1 cellular context compared by ENCODE assay signal in the genomic region with DNA sequence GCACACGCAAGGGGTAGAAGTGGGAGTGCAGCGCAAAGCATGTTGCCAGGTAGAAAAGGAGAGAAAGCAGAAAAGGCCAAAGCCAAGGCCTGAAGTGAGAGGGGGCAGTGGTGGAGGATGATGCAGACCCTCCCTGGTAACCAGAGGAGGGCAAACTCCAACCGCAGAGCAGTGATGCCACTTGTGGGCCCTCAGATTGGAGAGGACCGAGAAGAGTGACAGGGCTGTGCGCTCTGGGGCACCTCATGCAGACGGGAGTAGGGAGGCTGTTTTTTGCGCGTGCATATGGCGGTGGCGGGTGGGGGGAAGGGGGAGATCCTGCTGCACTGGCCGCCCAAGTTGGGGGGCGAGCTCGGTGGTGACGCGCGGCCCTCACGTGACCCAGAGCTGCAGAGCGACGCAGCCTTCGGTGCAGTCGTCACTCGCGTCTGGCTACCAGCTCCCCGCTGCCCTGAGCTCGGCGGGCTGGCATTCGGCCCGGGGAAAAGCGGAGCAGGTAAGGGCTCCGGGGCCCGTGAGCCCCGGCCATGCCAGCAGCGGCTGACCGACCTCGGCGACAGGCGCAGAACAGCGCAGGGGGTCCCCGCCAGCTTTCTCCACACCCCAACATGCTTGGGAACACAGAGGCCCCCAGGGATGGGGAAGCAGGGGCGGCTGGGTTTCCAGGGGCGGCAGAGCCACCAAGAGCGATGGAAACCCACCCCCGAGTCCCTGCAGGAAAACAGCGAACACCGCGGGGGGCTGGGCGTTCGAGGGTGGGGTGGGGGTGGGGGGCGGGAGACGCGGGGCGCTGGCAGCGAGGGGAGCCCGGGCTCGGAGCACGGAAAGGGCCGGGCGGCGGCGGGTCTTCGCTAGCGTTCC.
A peak's percentile ranks its signal among the peaks of the same experiment; 100 is the strongest.
TF ChIP-seq lines count a peak whose summit lies in the region.

A gene (plus strand): TSS at position 421 of the 861 bp plus-strand sequence. CDS start 984 bp downstream, outside the sequence.

TF ChIP-seq in H1, 55 proteins besides CTCF, POLR2A, EP300 and RAD21 (continued from another document):
- TF ChIP-seq YY1 (IDR thresholded peaks at IDR 0.05; ENCODE audit: low read depth, low read length) (no peak), PHF8 (conservative IDR thresholded peaks at IDR 0.05; ENCODE audit: low read depth, low read length) (peak; percentile 77), TAF1 (IDR thresholded peaks at IDR 0.05; ENCODE audit: low read depth, low read length) (peak; percentile 91), SP2 (IDR thresholded peaks at IDR 0.05; ENCODE audit: low read length) (no peak), CTBP2 (IDR thresholded peaks at IDR 0.05; ENCODE audit: borderline replicate concordance, insufficient read depth, insufficient read length, low read length) (no peak), BCL11A (IDR thresholded peaks at IDR 0.05; ENCODE audit: low read depth in 2 of 2, low read length in 2 of 2) (no peak), SIRT6 (IDR thresholded peaks at IDR 0.05; ENCODE audit: low read length) (no peak), SAP30 (IDR thresholded peaks at IDR 0.05; ENCODE audit: insufficient read depth, insufficient replicate concordance, low read length) (no peak), HDAC6 (IDR thresholded peaks at IDR 0.05; ENCODE audit: low read depth, low read length) (no peak), CHD2 (IDR thresholded peaks at IDR 0.05; ENCODE audit: low read length) (no peak), CEBPB (IDR thresholded peaks at IDR 0.05; ENCODE audit: low read depth, low read length) (no peak), FOSL1 (IDR thresholded peaks at IDR 0.05; ENCODE audit: insufficient read depth, low read depth, low read length) (no peak), CBX5 (IDR thresholded peaks at IDR 0.05; ENCODE audit: low read depth, low read length) (no peak), GABPA (IDR thresholded peaks at IDR 0.05; ENCODE audit: borderline replicate concordance, insufficient read depth, low read length) (no peak), TBP (IDR thresholded peaks at IDR 0.05; ENCODE audit: low read depth, low read length) (peak; percentile 84), SIN3A (conservative IDR thresholded peaks at IDR 0.05 in 1 of 2, IDR thresholded peaks at IDR 0.05 in 1 of 2; ENCODE audit: low read depth in 1 of 2, low read length in 2 of 2) (no peak), NRF1 (IDR thresholded peaks at IDR 0.05; ENCODE audit: low read depth, low read length) (no peak), BRCA1 (IDR thresholded peaks at IDR 0.05; ENCODE audit: low read depth, low read length) (no peak), JUN (IDR thresholded peaks at IDR 0.05; ENCODE audit: low read depth, low read length) (no peak), MAFK (IDR thresholded peaks at IDR 0.05; ENCODE audit: low read depth, low read length) (no peak), NANOG (IDR thresholded peaks at IDR 0.05; ENCODE audit: insufficient read depth, low read depth, low read length, poor library complexity, severe bottlenecking) (no peak), SUZ12 (IDR thresholded peaks at IDR 0.05; ENCODE audit: low read length) (no peak), SP4 (IDR thresholded peaks at IDR 0.05; ENCODE audit: low read length) (no peak), RNF2 (IDR thresholded peaks at IDR 0.05; ENCODE audit: borderline replicate concordance, low read depth, low read length, missing control alignments, poor library complexity, severe bottlenecking) (no peak), CREB1 (IDR thresholded peaks at IDR 0.05) (peak; percentile 89), SP1 (IDR thresholded peaks at IDR 0.05; ENCODE audit: low read depth, low read length) (no peak), TCF12 (IDR thresholded peaks at IDR 0.05; ENCODE audit: low read depth, low read length) (no peak), KDM1A (IDR thresholded peaks at IDR 0.05; ENCODE audit: borderline replicate concordance, low read length) (no peak), EZH2 (IDR thresholded peaks at IDR 0.05; ENCODE audit: low read depth, low read length, severe bottlenecking) (no peak), TEAD4 (IDR thresholded peaks at IDR 0.05; ENCODE audit: low read depth, low read length) (no peak), EGR1 (IDR thresholded peaks at IDR 0.05; ENCODE audit: borderline replicate concordance, low read depth, low read length) (no peak), KDM5A (IDR thresholded peaks at IDR 0.05; ENCODE audit: low read length) (no peak), SIX5 (IDR thresholded peaks at IDR 0.05; ENCODE audit: low read depth, low read length) (no peak), BACH1 (IDR thresholded peaks at IDR 0.05; ENCODE audit: low read length) (no peak), JUND (IDR thresholded peaks at IDR 0.05; ENCODE audit: low read length) (no peak), CHD1 (IDR thresholded peaks at IDR 0.05; ENCODE audit: low read depth, low read length) (no peak), HDAC2 (IDR thresholded peaks at IDR 0.05; ENCODE audit: borderline replicate concordance in 1 of 2, low read depth in 2 of 2, low read length in 2 of 2) (no peak), ZNF274 (IDR thresholded peaks at IDR 0.05; ENCODE audit: borderline replicate concordance, extremely low read depth, low read length) (no peak), RFX5 (IDR thresholded peaks at IDR 0.05; ENCODE audit: borderline replicate concordance, low read depth, low read length) (peak; percentile 71; the same call in 1 of the 2 replicates), ASH2L (IDR thresholded peaks at IDR 0.05; ENCODE audit: low read length) (no peak)
- TF ChIP-seq, protein P1, sequence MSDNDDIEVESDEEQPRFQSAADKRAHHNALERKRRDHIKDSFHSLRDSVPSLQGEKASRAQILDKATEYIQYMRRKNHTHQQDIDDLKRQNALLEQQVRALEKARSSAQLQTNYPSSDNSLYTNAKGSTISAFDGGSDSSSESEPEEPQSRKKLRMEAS (IDR thresholded peaks at IDR 0.05), result peak; percentile 74
- TF ChIP-seq, protein P2, sequence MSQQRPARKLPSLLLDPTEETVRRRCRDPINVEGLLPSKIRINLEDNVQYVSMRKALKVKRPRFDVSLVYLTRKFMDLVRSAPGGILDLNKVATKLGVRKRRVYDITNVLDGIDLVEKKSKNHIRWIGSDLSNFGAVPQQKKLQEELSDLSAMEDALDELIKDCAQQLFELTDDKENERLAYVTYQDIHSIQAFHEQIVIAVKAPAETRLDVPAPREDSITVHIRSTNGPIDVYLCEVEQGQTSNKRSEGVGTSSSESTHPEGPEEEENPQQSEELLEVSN (IDR thresholded peaks at IDR 0.05), result 0 out of 2 replicates have a peak, but pooled peaks have one; percentile 13
- TF ChIP-seq, protein P3, sequence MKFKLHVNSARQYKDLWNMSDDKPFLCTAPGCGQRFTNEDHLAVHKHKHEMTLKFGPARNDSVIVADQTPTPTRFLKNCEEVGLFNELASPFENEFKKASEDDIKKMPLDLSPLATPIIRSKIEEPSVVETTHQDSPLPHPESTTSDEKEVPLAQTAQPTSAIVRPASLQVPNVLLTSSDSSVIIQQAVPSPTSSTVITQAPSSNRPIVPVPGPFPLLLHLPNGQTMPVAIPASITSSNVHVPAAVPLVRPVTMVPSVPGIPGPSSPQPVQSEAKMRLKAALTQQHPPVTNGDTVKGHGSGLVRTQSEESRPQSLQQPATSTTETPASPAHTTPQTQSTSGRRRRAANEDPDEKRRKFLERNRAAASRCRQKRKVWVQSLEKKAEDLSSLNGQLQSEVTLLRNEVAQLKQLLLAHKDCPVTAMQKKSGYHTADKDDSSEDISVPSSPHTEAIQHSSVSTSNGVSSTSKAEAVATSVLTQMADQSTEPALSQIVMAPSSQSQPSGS (IDR thresholded peaks at IDR 0.05; ENCODE audit: low read length), result 0 out of 2 replicates have a peak, but pooled peaks have one; percentile 68
- TF ChIP-seq, protein P4, sequence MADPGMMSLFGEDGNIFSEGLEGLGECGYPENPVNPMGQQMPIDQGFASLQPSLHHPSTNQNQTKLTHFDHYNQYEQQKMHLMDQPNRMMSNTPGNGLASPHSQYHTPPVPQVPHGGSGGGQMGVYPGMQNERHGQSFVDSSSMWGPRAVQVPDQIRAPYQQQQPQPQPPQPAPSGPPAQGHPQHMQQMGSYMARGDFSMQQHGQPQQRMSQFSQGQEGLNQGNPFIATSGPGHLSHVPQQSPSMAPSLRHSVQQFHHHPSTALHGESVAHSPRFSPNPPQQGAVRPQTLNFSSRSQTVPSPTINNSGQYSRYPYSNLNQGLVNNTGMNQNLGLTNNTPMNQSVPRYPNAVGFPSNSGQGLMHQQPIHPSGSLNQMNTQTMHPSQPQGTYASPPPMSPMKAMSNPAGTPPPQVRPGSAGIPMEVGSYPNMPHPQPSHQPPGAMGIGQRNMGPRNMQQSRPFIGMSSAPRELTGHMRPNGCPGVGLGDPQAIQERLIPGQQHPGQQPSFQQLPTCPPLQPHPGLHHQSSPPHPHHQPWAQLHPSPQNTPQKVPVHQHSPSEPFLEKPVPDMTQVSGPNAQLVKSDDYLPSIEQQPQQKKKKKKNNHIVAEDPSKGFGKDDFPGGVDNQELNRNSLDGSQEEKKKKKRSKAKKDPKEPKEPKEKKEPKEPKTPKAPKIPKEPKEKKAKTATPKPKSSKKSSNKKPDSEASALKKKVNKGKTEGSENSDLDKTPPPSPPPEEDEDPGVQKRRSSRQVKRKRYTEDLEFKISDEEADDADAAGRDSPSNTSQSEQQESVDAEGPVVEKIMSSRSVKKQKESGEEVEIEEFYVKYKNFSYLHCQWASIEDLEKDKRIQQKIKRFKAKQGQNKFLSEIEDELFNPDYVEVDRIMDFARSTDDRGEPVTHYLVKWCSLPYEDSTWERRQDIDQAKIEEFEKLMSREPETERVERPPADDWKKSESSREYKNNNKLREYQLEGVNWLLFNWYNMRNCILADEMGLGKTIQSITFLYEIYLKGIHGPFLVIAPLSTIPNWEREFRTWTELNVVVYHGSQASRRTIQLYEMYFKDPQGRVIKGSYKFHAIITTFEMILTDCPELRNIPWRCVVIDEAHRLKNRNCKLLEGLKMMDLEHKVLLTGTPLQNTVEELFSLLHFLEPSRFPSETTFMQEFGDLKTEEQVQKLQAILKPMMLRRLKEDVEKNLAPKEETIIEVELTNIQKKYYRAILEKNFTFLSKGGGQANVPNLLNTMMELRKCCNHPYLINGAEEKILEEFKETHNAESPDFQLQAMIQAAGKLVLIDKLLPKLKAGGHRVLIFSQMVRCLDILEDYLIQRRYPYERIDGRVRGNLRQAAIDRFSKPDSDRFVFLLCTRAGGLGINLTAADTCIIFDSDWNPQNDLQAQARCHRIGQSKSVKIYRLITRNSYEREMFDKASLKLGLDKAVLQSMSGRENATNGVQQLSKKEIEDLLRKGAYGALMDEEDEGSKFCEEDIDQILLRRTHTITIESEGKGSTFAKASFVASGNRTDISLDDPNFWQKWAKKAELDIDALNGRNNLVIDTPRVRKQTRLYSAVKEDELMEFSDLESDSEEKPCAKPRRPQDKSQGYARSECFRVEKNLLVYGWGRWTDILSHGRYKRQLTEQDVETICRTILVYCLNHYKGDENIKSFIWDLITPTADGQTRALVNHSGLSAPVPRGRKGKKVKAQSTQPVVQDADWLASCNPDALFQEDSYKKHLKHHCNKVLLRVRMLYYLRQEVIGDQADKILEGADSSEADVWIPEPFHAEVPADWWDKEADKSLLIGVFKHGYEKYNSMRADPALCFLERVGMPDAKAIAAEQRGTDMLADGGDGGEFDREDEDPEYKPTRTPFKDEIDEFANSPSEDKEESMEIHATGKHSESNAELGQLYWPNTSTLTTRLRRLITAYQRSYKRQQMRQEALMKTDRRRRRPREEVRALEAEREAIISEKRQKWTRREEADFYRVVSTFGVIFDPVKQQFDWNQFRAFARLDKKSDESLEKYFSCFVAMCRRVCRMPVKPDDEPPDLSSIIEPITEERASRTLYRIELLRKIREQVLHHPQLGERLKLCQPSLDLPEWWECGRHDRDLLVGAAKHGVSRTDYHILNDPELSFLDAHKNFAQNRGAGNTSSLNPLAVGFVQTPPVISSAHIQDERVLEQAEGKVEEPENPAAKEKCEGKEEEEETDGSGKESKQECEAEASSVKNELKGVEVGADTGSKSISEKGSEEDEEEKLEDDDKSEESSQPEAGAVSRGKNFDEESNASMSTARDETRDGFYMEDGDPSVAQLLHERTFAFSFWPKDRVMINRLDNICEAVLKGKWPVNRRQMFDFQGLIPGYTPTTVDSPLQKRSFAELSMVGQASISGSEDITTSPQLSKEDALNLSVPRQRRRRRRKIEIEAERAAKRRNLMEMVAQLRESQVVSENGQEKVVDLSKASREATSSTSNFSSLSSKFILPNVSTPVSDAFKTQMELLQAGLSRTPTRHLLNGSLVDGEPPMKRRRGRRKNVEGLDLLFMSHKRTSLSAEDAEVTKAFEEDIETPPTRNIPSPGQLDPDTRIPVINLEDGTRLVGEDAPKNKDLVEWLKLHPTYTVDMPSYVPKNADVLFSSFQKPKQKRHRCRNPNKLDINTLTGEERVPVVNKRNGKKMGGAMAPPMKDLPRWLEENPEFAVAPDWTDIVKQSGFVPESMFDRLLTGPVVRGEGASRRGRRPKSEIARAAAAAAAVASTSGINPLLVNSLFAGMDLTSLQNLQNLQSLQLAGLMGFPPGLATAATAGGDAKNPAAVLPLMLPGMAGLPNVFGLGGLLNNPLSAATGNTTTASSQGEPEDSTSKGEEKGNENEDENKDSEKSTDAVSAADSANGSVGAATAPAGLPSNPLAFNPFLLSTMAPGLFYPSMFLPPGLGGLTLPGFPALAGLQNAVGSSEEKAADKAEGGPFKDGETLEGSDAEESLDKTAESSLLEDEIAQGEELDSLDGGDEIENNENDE (IDR thresholded peaks at IDR 0.05; ENCODE audit: insufficient replicate concordance, low read length), result no peak
- TF ChIP-seq, protein P5, sequence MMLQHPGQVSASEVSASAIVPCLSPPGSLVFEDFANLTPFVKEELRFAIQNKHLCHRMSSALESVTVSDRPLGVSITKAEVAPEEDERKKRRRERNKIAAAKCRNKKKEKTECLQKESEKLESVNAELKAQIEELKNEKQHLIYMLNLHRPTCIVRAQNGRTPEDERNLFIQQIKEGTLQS (IDR thresholded peaks at IDR 0.05; ENCODE audit: insufficient read depth, low read depth, low read length), result peak; percentile 65; the same call in 1 of the 2 replicates
